26 cellular contexts compared by ENCODE assay signal in genomic region chr20:50632701-50633100, GRCh38. TPM values are rescaled to one million over a fixed set of nuclear protein-coding genes. Genes with fewer than 3 reads are reported as not detected.
"Had no signal": no experiment of that assay in that cellular context is flagged by ENCODE, and none has a peak within 500 bp of the region (broad histone marks: within the 10 kb centered on the region; RNA-seq: fewer than 3 reads in every experiment).

No MANE protein-coding gene starts in this region.

- H3K27me3 ChIP-seq: neural progenitor cell, neutrophil, ovary, right lobe of liver, sigmoid colon, stomach, thyroid gland, transverse colon, upper lobe of right lung, uterus had no signal

- H3K9ac ChIP-seq: neural progenitor cell, parathyroid adenoma had no signal

- H3K4me3 ChIP-seq: neural progenitor cell, ovary, psoas muscle, right lobe of liver, sigmoid colon, stomach, thoracic aorta, thyroid gland, transverse colon, upper lobe of right lung, uterus had no signal

- FAIRE-seq: small intestine had no signal

- H3K79me2 ChIP-seq: parathyroid adenoma had no signal

- H3K9me3 ChIP-seq: neutrophil, ovary, psoas muscle, right lobe of liver, sigmoid colon, stomach, thoracic aorta, thyroid gland, transverse colon, upper lobe of right lung, uterus had no signal

- ATAC-seq: naive thymus-derived CD4-positive, alpha-beta T cell; natural killer cell; psoas muscle; right cardiac atrium; right lobe of liver; stimulated activated effector memory CD8-positive, alpha-beta T cell treated with anti-CD3 and anti-CD28 coated beads, Interleukin-12 subunit alpha, Interleukin-12 subunit beta, amount 100 ng/mL, for 72 hours; stimulated activated naive B cell treated with anti-CD40 and anti-IgM and Interleukin-4, amounts not matched to agents 10 μg/mL and 1 μg/mL and 100 μg/mL, for 72 hours; upper lobe of right lung had no signal

- DNase-seq: naive thymus-derived CD4-positive, alpha-beta T cell; natural killer cell; nucleus accumbens; ovary; psoas muscle; right cardiac atrium; right lobe of liver; sigmoid colon; small intestine; stimulated activated CD4-positive, alpha-beta T cell treated with anti-CD3 and anti-CD28 coated beads, Interleukin-15, amount 100 ng/mL, for 24 hours; stimulated activated CD4-positive, alpha-beta T cell treated with anti-CD3 and anti-CD28 coated beads, Interleukin-2, amount 100 ng/mL, for 24 hours; stimulated activated CD4-positive, alpha-beta T cell treated with anti-CD3 and anti-CD28 coated beads, Interleukin-2, amount 100 ng/mL, for 48 hours; stimulated activated CD4-positive, alpha-beta T cell treated with anti-CD3 and anti-CD28 coated beads, Interleukin-4, amount 100 ng/mL, for 24 hours; stimulated activated naive B cell treated with anti-CD40 and anti-IgM and Interleukin-4, amounts not matched to agents 10 μg/mL and 1 μg/mL and 100 μg/mL, for 72 hours; stimulated activated naive CD4-positive, alpha-beta T cell treated with Interleukin-2 at 50 U/mL for 16 hours; stomach; transverse colon; upper lobe of right lung; uterus had no signal

- H3K4me2 ChIP-seq: neural progenitor cell had no signal

- H3K36me3 ChIP-seq: neural progenitor cell, neutrophil, ovary, right lobe of liver, sigmoid colon, stomach, thoracic aorta, thyroid gland, transverse colon, upper lobe of right lung, uterus had no signal

- H3K27ac ChIP-seq: neural progenitor cell, neutrophil, ovary, parathyroid adenoma, psoas muscle, right lobe of liver, sigmoid colon, stomach, thoracic aorta, transverse colon, upper lobe of right lung, uterus had no signal

- H2AFZ ChIP-seq: neural progenitor cell had no signal

RNA-seq across cellular contexts. Expression of gene RIPOR3, which starts 58.6 kb away (rescaled TPM):
- polyA plus RNA-seq: neural cell had no signal
